Comparison of ENCODE assay signal across 8 cellular contexts in genomic region chr5:6722015-6722414, GRCh38. TPM values are rescaled to one million over a fixed set of nuclear protein-coding genes. Genes with fewer than 3 reads are reported as not detected.
DNase-seq lines count a peak whose midpoint lies in the region; ATAC-seq and TF ChIP-seq lines count a peak whose summit lies in the region.

No MANE protein-coding gene starts in this region.

- peak overlapping the region; percentile 6 for H3K4me3 Mint-ChIP-seq in activated naive CD8-positive, alpha-beta T cell treated with anti-CD3 and anti-CD28 coated beads for 36 hours
- H3K4me3 Mint-ChIP-seq in natural killer cell, result no peak overlapping the region

- peaks cover 25% of the 10 kb centered on the region for H3K36me3 Mint-ChIP-seq in activated naive CD8-positive, alpha-beta T cell treated with anti-CD3 and anti-CD28 coated beads for 36 hours
- no peaks in the 10 kb centered on the region for H3K36me3 Mint-ChIP-seq in natural killer cell

- H3K27ac Mint-ChIP-seq in activated naive CD8-positive, alpha-beta T cell treated with anti-CD3 and anti-CD28 coated beads for 36 hours, result peak overlapping the region; percentile 79
- peak overlapping the region; percentile 69 to 75 for H3K27ac Mint-ChIP-seq in natural killer cell

- peaks cover 7% of the 10 kb centered on the region for H3K4me1 ChIP-seq in BE2C

- H3K4me1 Mint-ChIP-seq in activated naive CD8-positive, alpha-beta T cell treated with anti-CD3 and anti-CD28 coated beads for 36 hours, result peaks cover 75% of the 10 kb centered on the region
- peaks cover 73 to 87% of the 10 kb centered on the region in 2 donors for H3K4me1 Mint-ChIP-seq in natural killer cell

- no peaks in the 10 kb centered on the region for H3K27me3 ChIP-seq in BE2C

- intact Hi-C loops in natural killer cell (cut with micrococcal nuclease), result no loop called here

- DNase-seq in NOMO-1 treated with DMSO at 0.1 percent for 48 hours (lab: John Stamatoyannopoulos, UW; ENCODE audit: unreplicated experiment) (peak; percentile 56), NOMO-1 treated with dmso at 0.1 percent for 144 hours (lab: John Stamatoyannopoulos, UW; ENCODE audit: unreplicated experiment) (no peak), natural killer cell (no peak), NCI-H2196 treated with DMSO at 0.1 percent for 48 hours (lab: John Stamatoyannopoulos, UW; ENCODE audit: unreplicated experiment) (no peak), BE2C (no peak)
- no peak for DNase-seq in activated naive CD8-positive, alpha-beta T cell treated with anti-CD3 and anti-CD28 coated beads for 36 hours
- DNase-seq in central memory CD4-positive, alpha-beta T cell, result no peak

- H3K27me3 Mint-ChIP-seq in activated naive CD8-positive, alpha-beta T cell treated with anti-CD3 and anti-CD28 coated beads for 36 hours, result no peaks in the 10 kb centered on the region
- no peaks in the 10 kb centered on the region for H3K27me3 Mint-ChIP-seq in natural killer cell (ENCODE audit: low read depth in 2 of 2)

- peaks cover 26% of the 10 kb centered on the region for H3K36me3 ChIP-seq in BE2C

- no peak for TF ChIP-seq CTCF in natural killer cell (IDR thresholded peaks at IDR 0.05)
- no peak for TF ChIP-seq CTCF in BE2C (IDR thresholded peaks at IDR 0.05; ENCODE audit: low read depth, low read length)

- H3K9me3 ChIP-seq in BE2C, result no peaks in the 10 kb centered on the region

- peak; percentile 39 for ATAC-seq in HG03060 (IDR thresholded peaks at IDR 0.05; ENCODE audit: low read depth, unreplicated experiment)
- peak in 1 of 3 donors; percentile 17 for ATAC-seq in natural killer cell

- no peaks in the 10 kb centered on the region for H3K9me3 Mint-ChIP-seq in activated naive CD8-positive, alpha-beta T cell treated with anti-CD3 and anti-CD28 coated beads for 36 hours
- no peaks in the 10 kb centered on the region for H3K9me3 Mint-ChIP-seq in natural killer cell

- H3K4me3 ChIP-seq in BE2C (ENCODE audit: low read depth, low read length), result no peak overlapping the region

RNA-seq across cellular contexts. Expression of gene TENT4A, which starts 8.8 kb away (rescaled TPM):
- 10 to 100 TPM; 28.2 to 30.7 TPM for total RNA-seq in activated naive CD8-positive, alpha-beta T cell treated with anti-CD3 and anti-CD28 coated beads for 36 hours
- 10 to 100 TPM; 36.0 to 65.6 (median 44.9) TPM for total RNA-seq in natural killer cell
- polyA plus RNA-seq in BE2C (2012; ENCODE audit: insufficient read depth, insufficient read length, low read depth), result 39.4 TPM
